Comparison of ENCODE assay signal across 1 cellular context in the genomic region with DNA sequence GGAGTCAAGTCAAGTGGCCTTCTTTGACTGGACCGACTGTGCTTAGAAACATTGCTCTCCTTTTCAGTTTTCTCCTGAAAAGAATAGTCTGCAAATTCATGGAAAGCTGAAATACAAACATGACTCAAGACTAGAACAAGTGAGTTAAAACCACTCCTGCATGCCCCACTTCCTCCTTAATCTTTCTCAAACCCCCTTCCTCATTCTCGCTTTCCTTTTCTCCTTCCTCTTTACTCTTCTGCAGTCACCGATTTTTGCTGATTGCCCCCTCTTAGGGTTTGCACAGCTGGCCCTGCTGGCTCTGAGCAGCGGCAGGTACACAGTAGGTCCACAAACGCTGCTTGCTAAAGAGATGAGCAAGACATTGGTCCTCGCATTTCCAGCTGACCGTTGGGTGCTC.
TF ChIP-seq lines count a peak whose summit lies in the region.

No MANE protein-coding gene starts in this region.

TF ChIP-seq in HepG2, 621 proteins besides CTCF, POLR2A, EP300 and RAD21:
- TF ChIP-seq, protein P1, sequence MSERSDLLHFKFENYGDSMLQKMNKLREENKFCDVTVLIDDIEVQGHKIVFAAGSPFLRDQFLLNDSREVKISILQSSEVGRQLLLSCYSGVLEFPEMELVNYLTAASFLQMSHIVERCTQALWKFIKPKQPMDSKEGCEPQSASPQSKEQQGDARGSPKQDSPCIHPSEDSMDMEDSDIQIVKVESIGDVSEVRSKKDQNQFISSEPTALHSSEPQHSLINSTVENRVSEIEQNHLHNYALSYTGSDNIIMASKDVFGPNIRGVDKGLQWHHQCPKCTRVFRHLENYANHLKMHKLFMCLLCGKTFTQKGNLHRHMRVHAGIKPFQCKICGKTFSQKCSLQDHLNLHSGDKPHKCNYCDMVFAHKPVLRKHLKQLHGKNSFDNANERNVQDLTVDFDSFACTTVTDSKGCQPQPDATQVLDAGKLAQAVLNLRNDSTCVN (CRISPR knock-in tag; IDR thresholded peaks at IDR 0.05; ENCODE audit: borderline replicate concordance): no peak
- TF ChIP-seq FOXK1 (CRISPR knock-in tag; IDR thresholded peaks at IDR 0.05; ENCODE audit: borderline replicate concordance, low read depth): no peak
- no peak for TF ChIP-seq ZNF792 (CRISPR knock-in tag; IDR thresholded peaks at IDR 0.05)
- TF ChIP-seq NR1H2 (CRISPR knock-in tag; IDR thresholded peaks at IDR 0.05; ENCODE audit: borderline replicate concordance, low read depth): no peak
- TF ChIP-seq FOSL2 (CRISPR knock-in tag; IDR thresholded peaks at IDR 0.05): no peak
- no peak for TF ChIP-seq ZNF382 (CRISPR knock-in tag; IDR thresholded peaks at IDR 0.05; ENCODE audit: borderline replicate concordance)
- TF ChIP-seq ASH2L (IDR thresholded peaks at IDR 0.05; ENCODE audit: insufficient read length, low read depth, low read length): no peak
- no peak for TF ChIP-seq NR2F6 (IDR thresholded peaks at IDR 0.05)
- TF ChIP-seq NR2F6 (CRISPR knock-in tag; IDR thresholded peaks at IDR 0.05): no peak
- TF ChIP-seq DMTF1 (CRISPR knock-in tag; IDR thresholded peaks at IDR 0.05): no peak
- TF ChIP-seq KDM2A (CRISPR knock-in tag; IDR thresholded peaks at IDR 0.05; ENCODE audit: borderline replicate concordance, low read depth): no peak
